In genomic region chr4:10089346-10089745, GRCh38 we compare ENCODE assay signal across 13 cellular contexts. TPM values are rescaled to one million over a fixed set of nuclear protein-coding genes. Genes with fewer than 3 reads are reported as not detected.
DNase-seq lines count a peak whose midpoint lies in the region; ATAC-seq and TF ChIP-seq lines count a peak whose summit lies in the region.
"Had no signal": no experiment of that assay in that cellular context is flagged by ENCODE, and none has a peak within 500 bp of the region (broad histone marks: within the 10 kb centered on the region; RNA-seq: fewer than 3 reads in every experiment).

No MANE protein-coding gene starts in this region.

- H3K36me3 Mint-ChIP-seq in Calu3 (ENCODE audit: insufficient read depth, unreplicated experiment), result peaks cover 31% of the 10 kb centered on the region
- peaks cover 0 to 99% (median 15%) of the 10 kb centered on the region in 3 donors for H3K36me3 Mint-ChIP-seq in naive thymus-derived CD8-positive, alpha-beta T cell

- no peaks in the 10 kb centered on the region for H3K9me3 ChIP-seq in Karpas-422 (ENCODE audit: low read length)
- H3K9me3 ChIP-seq in esophagus muscularis mucosa, result no peaks in the 10 kb centered on the region
- H3K9me3 ChIP-seq in tibial nerve, result no peaks in the 10 kb centered on the region
- H3K9me3 ChIP-seq: neutrophil had no signal

- no peak overlapping the region for H3K4me2 ChIP-seq in Karpas-422 (ENCODE audit: low read depth, low read length, poor library complexity, severe bottlenecking)

- peaks cover 22% of the 10 kb centered on the region for H3K79me2 ChIP-seq in Karpas-422 (ENCODE audit: low read length)

- no peak overlapping the region for H3K4me3 Mint-ChIP-seq in Calu3 (ENCODE audit: low read depth, unreplicated experiment)
- no peak overlapping the region for H3K4me3 Mint-ChIP-seq in naive thymus-derived CD8-positive, alpha-beta T cell
- H3K4me3 Mint-ChIP-seq: dendritic cell treated with granulocyte-macrophage colony-stimulating factor and Interleukin-4, amounts not matched to agents 40 ng/mL and 50 ng/mL, for 4 days had no signal

- ATAC-seq in naive thymus-derived CD8-positive, alpha-beta T cell, result no peak

- peaks cover 34% of the 10 kb centered on the region; the same call in 1 of the 2 replicates for H4K20me1 ChIP-seq in Karpas-422 (ENCODE audit: insufficient read depth, low read depth, low read length)

- H3K4me1 Mint-ChIP-seq in Calu3 (ENCODE audit: low read depth, unreplicated experiment), result no peaks in the 10 kb centered on the region
- H3K4me1 Mint-ChIP-seq in naive thymus-derived CD8-positive, alpha-beta T cell, result peaks cover 24 to 56% (median 42%) of the 10 kb centered on the region in 4 donors

- no peaks in the 10 kb centered on the region for H3K27me3 Mint-ChIP-seq in Calu3 (ENCODE audit: unreplicated experiment)
- no peaks in the 10 kb centered on the region for H3K27me3 Mint-ChIP-seq in naive thymus-derived CD8-positive, alpha-beta T cell
- H3K27me3 Mint-ChIP-seq: dendritic cell treated with granulocyte-macrophage colony-stimulating factor and Interleukin-4, amounts not matched to agents 40 ng/mL and 50 ng/mL, for 4 days had no signal

- H3K9ac ChIP-seq in Karpas-422 (ENCODE audit: low read length), result no peak overlapping the region

- H2AFZ ChIP-seq in Karpas-422 (ENCODE audit: low read length), result no peak overlapping the region

- H3K4me3 ChIP-seq in Karpas-422 (ENCODE audit: low read length) (no peak overlapping the region), esophagus muscularis mucosa (no peak overlapping the region), tibial nerve (no peak overlapping the region)

- CTCF ChIA-PET in Calu3 (lab: Charles Lee), result no interaction called here

- H3K9me2 ChIP-seq in Karpas-422 (replicated peaks; ENCODE audit: insufficient read depth, low read length), result no peaks in the 10 kb centered on the region

- 69% methylated on average over 7 of the region's 11 CpGs for WGBS in esophagus muscularis mucosa
- 79% methylated on average over 11 of the region's 11 CpGs for whole genome bisulfite sequencing in tibial nerve, 2 donors

- H3K27me3 ChIP-seq in Karpas-422 (ENCODE audit: low read length), result no peaks in the 10 kb centered on the region
- H3K27me3 ChIP-seq in esophagus muscularis mucosa, result no peaks in the 10 kb centered on the region
- H3K27me3 ChIP-seq in tibial nerve, result no peaks in the 10 kb centered on the region
- H3K27me3 ChIP-seq: neutrophil had no signal

- H3K36me3 ChIP-seq in Karpas-422 (ENCODE audit: insufficient read depth, low read length) (0 out of 2 replicates have a peak, but pooled peaks cover 3% of the 10 kb centered on the region), esophagus muscularis mucosa (peaks cover 65 to 99% (median 91%) of the 10 kb centered on the region in 4 donors), tibial nerve (peaks cover 19 to 92% (median 46%) of the 10 kb centered on the region in 3 donors)

- intact Hi-C loops in Calu3 (cut with micrococcal nuclease; ENCODE audit: unreplicated experiment), result no loop called here
- intact Hi-C loops in esophagus muscularis mucosa (cut with DNase I), result no loop called here

- DNase-seq in Calu3 (peak; percentile 36), Karpas-422 (peak; percentile 44), esophagus muscularis mucosa (ENCODE audit: extremely low spot score) (no peak), NCI-H774 (lab: John Stamatoyannopoulos, UW) (no peak), NCI-H2196 treated with DMSO at 0.1 percent for 48 hours (lab: John Stamatoyannopoulos, UW; ENCODE audit: unreplicated experiment) (no peak), tibial nerve (ENCODE audit: low spot score in 2 of 2) (no peak), islet precursor cell (no peak)
- DNase-seq in naive thymus-derived CD8-positive, alpha-beta T cell, result no peak
- DNase-seq: activated CD4-positive, CD25-positive, alpha-beta regulatory T cell treated with anti-CD3 and anti-CD28 coated beads, Interleukin-2, amount 50 U/mL, for 72 hours; NCI-H446 treated with DMSO at 0.1 percent for 48 hours; stimulated activated naive CD4-positive, alpha-beta T cell had no signal

- POLR2A ChIA-PET in naive thymus-derived CD8-positive, alpha-beta T cell (lab: Charles Lee), result interaction anchor here (1.4 to 17.3 kb wide), 2 partner anchors 13 to 27 kb away, joined by 4 to 349 read pairs; partner anchors contain the start of gene WDR1

- H3K27ac ChIP-seq in Karpas-422 (ENCODE audit: low read length) (no peak overlapping the region), esophagus muscularis mucosa (replicated peaks in 1 of 4) (peak overlapping the region in 3 of 4 donors; percentile 27 to 98 (median 93)), tibial nerve (no peak overlapping the region)
- H3K27ac ChIP-seq: neutrophil had no signal

- H3K9me3 Mint-ChIP-seq in Calu3 (ENCODE audit: low read depth, unreplicated experiment), result no peaks in the 10 kb centered on the region
- H3K9me3 Mint-ChIP-seq in naive thymus-derived CD8-positive, alpha-beta T cell, result no peaks in the 10 kb centered on the region
- H3K9me3 Mint-ChIP-seq: dendritic cell treated with granulocyte-macrophage colony-stimulating factor and Interleukin-4, amounts not matched to agents 40 ng/mL and 50 ng/mL, for 4 days had no signal

- no peak overlapping the region for H3K27ac Mint-ChIP-seq in Calu3 (ENCODE audit: unreplicated experiment)
- H3K27ac Mint-ChIP-seq in naive thymus-derived CD8-positive, alpha-beta T cell, result peak overlapping the region in 6 of 10 donors; percentile 8 to 46 (median 27)
- H3K27ac Mint-ChIP-seq: dendritic cell treated with granulocyte-macrophage colony-stimulating factor and Interleukin-4, amounts not matched to agents 40 ng/mL and 50 ng/mL, for 4 days had no signal

- BruUV-seq in Calu3 (replicated peaks; lab: Mats Ljungman, UMichigan), result no TSS peak

- TF ChIP-seq POLR2A in esophagus muscularis mucosa (IDR thresholded peaks at IDR 0.05; ENCODE audit: low read depth), result no peak
- no peak for TF ChIP-seq POLR2A in tibial nerve (IDR thresholded peaks at IDR 0.05)

- TF ChIP-seq EP300 in esophagus muscularis mucosa (IDR thresholded peaks at IDR 0.05) (no peak), tibial nerve (IDR thresholded peaks at IDR 0.05) (no peak)

- no peaks in the 10 kb centered on the region for H3K4me1 ChIP-seq in Karpas-422 (ENCODE audit: low read length)
- H3K4me1 ChIP-seq in esophagus muscularis mucosa, result peaks cover 78 to 86% (median 85%) of the 10 kb centered on the region in 4 donors
- H3K4me1 ChIP-seq in tibial nerve, result peaks cover 0 to 31% (median 29%) of the 10 kb centered on the region in 4 donors

- peak; percentile 26 for TF ChIP-seq CTCF in Calu3 (IDR thresholded peaks at IDR 0.05; ENCODE audit: unreplicated experiment)
- TF ChIP-seq CTCF in esophagus muscularis mucosa (IDR thresholded peaks at IDR 0.05), result peak; percentile 25 to 48 (median 32)
- peak in 2 of 5 experiments; percentile 7 to 34 for TF ChIP-seq CTCF in tibial nerve (IDR thresholded peaks at IDR 0.05)

RNA-seq across cellular contexts. Expression of gene WDR1, which starts 27.3 kb away (rescaled TPM):
- total RNA-seq in Calu3 (2022), result 188 and 199 TPM in 2 replicates
- 67.5 and 116 TPM in 2 replicates for total RNA-seq in Karpas-422 (2014; rRNA removed; shearing (Covaris generic); ENCODE audit: low replicate concordance)
- 100 to 1,000 TPM; 361 to 536 (median 485) TPM for total RNA-seq in esophagus muscularis mucosa
- 100 to 1,000 TPM; 295 to 300 TPM for total RNA-seq in naive thymus-derived CD8-positive, alpha-beta T cell
- 100 to 1,000 TPM; 304 to 378 (median 322) TPM for polyA plus RNA-seq in naive thymus-derived CD8-positive, alpha-beta T cell
- total RNA-seq in tibial nerve, result 100 to 1,000 TPM; 142 to 204 (median 148) TPM

Comparison
In these comparisons a context has a peak if more than half of its experiments do, and no peak if none do; other contexts are left out.
1. DNase-seq: peak in Calu3 (single experiment) and Karpas-422 (single experiment); none in esophagus muscularis mucosa (single experiment), naive thymus-derived CD8-positive, alpha-beta T cell (0 of 10), NCI-H774 (single experiment), NCI-H2196 treated with DMSO at 0.1 percent for 48 hours (single experiment), tibial nerve (0 of 2) and islet precursor cell (single experiment).
2. H3K27ac ChIP-seq: peak in esophagus muscularis mucosa (3 of 4); none in Karpas-422 (single experiment) and tibial nerve (0 of 4).